19 cellular contexts compared by ENCODE assay signal in the genomic region with DNA sequence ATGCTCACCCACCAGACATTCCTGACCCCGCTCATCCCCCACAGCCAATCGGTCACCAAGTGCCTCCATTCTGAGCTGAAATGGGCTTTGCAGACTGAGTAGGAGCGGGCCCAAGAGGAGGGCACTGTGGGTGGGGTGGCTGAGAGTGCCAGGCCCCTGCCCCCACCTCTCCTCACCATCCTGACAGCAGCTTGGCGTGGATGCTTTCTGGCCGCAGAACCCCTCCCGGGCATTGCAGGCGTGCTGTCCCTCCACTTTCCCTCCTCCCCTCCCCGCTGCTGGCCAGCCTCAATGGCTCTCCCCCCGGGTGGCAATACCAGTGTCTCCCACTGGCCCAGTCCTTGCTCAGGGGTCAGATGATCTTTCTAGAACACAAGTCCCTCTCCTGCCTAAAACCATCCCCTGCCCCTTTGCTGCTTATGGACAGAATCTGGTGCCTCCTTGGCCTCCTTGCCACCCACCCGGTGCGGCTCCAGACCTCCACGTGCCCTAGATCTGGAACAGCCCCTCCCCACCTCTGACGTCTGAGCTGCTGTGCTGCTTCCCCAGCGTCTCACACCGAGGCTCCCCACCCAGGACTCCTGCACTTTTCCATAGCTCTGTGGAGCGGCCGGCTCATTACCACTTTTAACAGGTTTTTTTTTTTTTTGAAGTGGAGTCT. TPM values are rescaled to one million over a fixed set of nuclear protein-coding genes. Genes with fewer than 3 reads are reported as not detected.
"Had no signal": no experiment of that assay in that cellular context is flagged by ENCODE, and none has a peak within 500 bp of the region (broad histone marks: within the 10 kb centered on the region; RNA-seq: fewer than 3 reads in every experiment).

No MANE protein-coding gene starts in this region.

- H3K27ac Mint-ChIP-seq: activated CD4-positive, alpha-beta T cell treated with anti-CD3 and anti-CD28 coated beads for 36 hours; activated CD8-positive, alpha-beta T cell treated with anti-CD3 and anti-CD28 coated beads, Interleukin-2, amount 10 ng/mL, durations not matched to agents 7 days and 5 days; activated naive CD8-positive, alpha-beta T cell had no signal

- H3K9me3 Mint-ChIP-seq: naive B cell had no signal

- DNase-seq: activated CD4-positive, alpha-beta T cell treated with anti-CD3 and anti-CD28 coated beads for 36 hours; activated CD8-positive, alpha-beta T cell treated with anti-CD3 and anti-CD28 coated beads, Interleukin-2, amount 10 ng/mL, durations not matched to agents 7 days and 5 days; activated gamma-delta T cell; anterior cingulate cortex; esophagus squamous epithelium; foreskin fibroblast; midbrain; naive B cell; stimulated activated CD4-positive, alpha-beta T cell treated with anti-CD3 and anti-CD28 coated beads, Interleukin-12 subunit alpha, Interleukin-12 subunit beta, amount 100 ng/mL, for 4 hours; stimulated activated naive CD8-positive, alpha-beta T cell treated with anti-CD3 and anti-CD28 coated beads, Interleukin-15, Interleukin-2, amounts not matched to agents 100 U/mL and 50 U/mL, for 24 hours; T1000 had no signal

- H3K4me1 ChIP-seq: prostate gland, SJSA1 had no signal

- H3K4me3 Mint-ChIP-seq: activated CD4-positive, alpha-beta T cell treated with anti-CD3 and anti-CD28 coated beads for 36 hours; activated CD8-positive, alpha-beta T cell treated with anti-CD3 and anti-CD28 coated beads, Interleukin-2, amount 10 ng/mL, durations not matched to agents 7 days and 5 days; activated naive CD8-positive, alpha-beta T cell; naive B cell had no signal

- H3K36me3 ChIP-seq: esophagus squamous epithelium, neutrophil, prostate gland, SJSA1 had no signal

- H3K36me3 Mint-ChIP-seq: activated naive CD8-positive, alpha-beta T cell; naive B cell had no signal

- FAIRE-seq: islet of Langerhans had no signal

- ATAC-seq: activated CD4-positive, alpha-beta T cell treated with anti-CD3 and anti-CD28 coated beads for 36 hours; activated CD8-positive, alpha-beta T cell treated with anti-CD3 and anti-CD28 coated beads, Interleukin-2, amount 10 ng/mL, durations not matched to agents 7 days and 5 days; stimulated activated naive CD8-positive, alpha-beta T cell treated with anti-CD3 and anti-CD28 coated beads, Interleukin-15, Interleukin-2, amounts not matched to agents 100 U/mL and 50 U/mL, for 24 hours had no signal

- H3K9me3 ChIP-seq: esophagus squamous epithelium, neutrophil, prostate gland, SJSA1 had no signal

- H3K4me3 ChIP-seq: esophagus squamous epithelium, prostate gland, SJSA1 had no signal

- H3K27ac ChIP-seq: esophagus squamous epithelium, neutrophil, prostate gland, SJSA1, VCaP had no signal

RNA-seq across cellular contexts. Expression of gene FLT4, which starts 6.1 kb away (rescaled TPM):
- total RNA-seq: SJSA1 had no signal

RNA-seq across cellular contexts. Expression of gene SCGB3A1, which starts 52.0 kb away (rescaled TPM):
- total RNA-seq: activated CD4-positive, alpha-beta T cell treated with anti-CD3 and anti-CD28 coated beads for 36 hours; activated CD8-positive, alpha-beta T cell treated with anti-CD3 and anti-CD28 coated beads, Interleukin-2, amount 10 ng/mL, durations not matched to agents 7 days and 5 days; cerebellum; SJSA1; temporal lobe had no signal
